ENCODE assay signal across 11 cellular contexts in genomic region chr16:10231563-10231962, GRCh38. TPM values are rescaled to one million over a fixed set of nuclear protein-coding genes. Genes with fewer than 3 reads are reported as not detected.
"Had no signal": no experiment of that assay in that cellular context is flagged by ENCODE, and none has a peak within 500 bp of the region (broad histone marks: within the 10 kb centered on the region; RNA-seq: fewer than 3 reads in every experiment).

No MANE protein-coding gene starts in this region.

- H3K9ac ChIP-seq: GM23248 had no signal

- H3K36me3 ChIP-seq: HAP-1 had no signal

- H3K4me1 ChIP-seq: HAP-1 had no signal

- H2AFZ ChIP-seq: GM23248, GM23338 had no signal

- ATAC-seq: GM23338, HCT116 had no signal

- H3K4me3 ChIP-seq: GM23248, GM23338, HAP-1 had no signal

- H3K9me3 ChIP-seq: HAP-1 had no signal

- FAIRE-seq: H1, H54 had no signal

- H3K27ac ChIP-seq: GM23248 had no signal

- H3K4me2 ChIP-seq: GM23338 had no signal

- DNase-seq: GM23248, GOT3, H7, H9, HCEC 1CT, HFFc6 had no signal

RNA-seq across cellular contexts. Expression of gene GRIN2A, which starts 49.3 kb away (rescaled TPM):
- total RNA-seq: GM23248 had no signal
- polyA plus RNA-seq: GM23248 had no signal
